19 cellular contexts compared by ENCODE assay signal in the genomic region with DNA sequence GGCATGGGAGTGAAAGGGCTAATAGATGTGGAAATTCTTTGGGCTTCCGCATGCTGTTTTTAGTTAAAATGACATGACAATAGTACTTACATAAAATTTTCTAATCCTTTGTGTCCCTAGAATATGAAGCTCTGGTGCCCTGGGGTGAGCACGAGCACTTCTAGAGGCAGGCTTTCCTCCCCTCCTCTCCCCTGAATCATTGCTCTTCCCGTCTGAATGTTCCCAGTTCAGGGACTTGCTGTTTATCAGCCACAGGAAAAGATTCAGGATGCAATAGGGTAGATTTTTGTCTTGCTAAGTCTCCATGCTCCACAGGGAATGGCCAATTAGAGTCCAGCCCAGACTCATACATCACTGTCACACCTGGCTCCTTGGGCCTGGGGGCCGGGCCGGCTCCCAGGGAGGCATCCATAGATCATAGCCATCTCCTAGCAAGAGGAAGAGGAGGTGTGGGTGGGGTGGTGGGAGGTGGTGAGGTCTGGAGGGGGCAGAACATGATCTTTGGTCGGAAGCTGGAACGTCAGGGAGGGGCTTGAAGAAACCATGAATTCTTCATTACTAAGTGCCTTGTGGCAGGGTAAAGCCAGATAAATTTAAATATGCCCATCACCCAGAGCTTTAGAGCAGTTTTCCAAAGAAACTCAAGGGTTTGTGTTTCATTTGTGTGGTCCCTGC.
DNase-seq lines count a peak whose midpoint lies in the region; ATAC-seq and TF ChIP-seq lines count a peak whose summit lies in the region.
"Had no signal": no experiment of that assay in that cellular context is flagged by ENCODE, and none has a peak within 500 bp of the region (broad histone marks: within the 10 kb centered on the region; RNA-seq: fewer than 3 reads in every experiment).

No MANE protein-coding gene starts in this region.

- peak; percentile 45 for DNase-seq in BE2C
- DNase-seq in WTC11 (ENCODE audit: low spot score) = no peak
- peak; percentile 86 for DNase-seq in left kidney (ENCODE audit: low read depth, low spot score)
- no peak for DNase-seq in stimulated activated CD4-positive, alpha-beta T cell treated with anti-CD3 and anti-CD28 coated beads, Interleukin-2, amount 100 ng/mL, for 48 hours
- no peak for DNase-seq in hypothalamus (lab: John Stamatoyannopoulos, UW)
- DNase-seq: Calu3; CD4-positive, alpha-beta memory T cell; DMS79; MM.1S; NCI-H1092; NCI-H1694 treated with DMSO at 0.1 percent for 48 hours; NCI-H345; NCI-H526; Right ventricle myocardium superior had no signal

- peak overlapping the region; percentile 76 for H3K27ac Mint-ChIP-seq in WTC11

- H3K27me3 Mint-ChIP-seq in WTC11 (ENCODE audit: low read depth) = peaks cover 5% of the 10 kb centered on the region

- H3K4me3 ChIP-seq in BE2C (ENCODE audit: low read depth, low read length) (no peak overlapping the region), HEK293 (ENCODE audit: low read depth, low read length) (no peak overlapping the region)
- H3K4me3 ChIP-seq: BLaER1, HAP-1, SK-N-MC had no signal

- POLR2A ChIA-PET in HEK293 (lab: Yijun Ruan, JAX) = no interaction called here
- POLR2A ChIA-PET in WTC11 (lab: Charles Lee) = no interaction called here

- ATAC-seq in WTC11 (peak; percentile 63), GM18502 (IDR thresholded peaks at IDR 0.05; ENCODE audit: poor library complexity, unreplicated experiment) (no peak)

- peaks cover 33% of the 10 kb centered on the region for H3K4me1 Mint-ChIP-seq in WTC11
- H3K4me1 Mint-ChIP-seq: CD4-positive, alpha-beta memory T cell had no signal

- H3K27ac ChIP-seq in HEK293 (ENCODE audit: extremely low read depth, low read depth, low read length) = no peak overlapping the region
- H3K27ac ChIP-seq: BLaER1, SK-N-MC had no signal

- H3K4me1 ChIP-seq in BE2C (peaks cover 7% of the 10 kb centered on the region), HEK293 (ENCODE audit: control insufficient read depth, insufficient read depth, low read length) (no peaks in the 10 kb centered on the region)
- H3K4me1 ChIP-seq: BLaER1, HAP-1 had no signal

- H3K4me3 Mint-ChIP-seq in WTC11 = no peak overlapping the region; the same call in 1 of the 2 replicates
- H3K4me3 Mint-ChIP-seq: CD4-positive, alpha-beta memory T cell had no signal

- TF ChIP-seq CTCF in BE2C (IDR thresholded peaks at IDR 0.05; ENCODE audit: low read depth, low read length) (no peak), HEK293 (tag by site-specific recombination; IDR thresholded peaks at IDR 0.05) (no peak), WTC11 (IDR thresholded peaks at IDR 0.05) (no peak)

- no peaks in the 10 kb centered on the region for H3K36me3 Mint-ChIP-seq in WTC11

- H3K36me3 ChIP-seq in BE2C (no peaks in the 10 kb centered on the region), HEK293 (ENCODE audit: control insufficient read depth in 2 of 2, insufficient read depth in 1 of 2, low read length in 2 of 2) (no peaks in the 10 kb centered on the region)
- H3K36me3 ChIP-seq: BLaER1, HAP-1 had no signal

- CTCF ChIA-PET in HEK293 (lab: Yijun Ruan, JAX) (interaction anchor here (1.1 kb wide), 1 partner anchor 190 kb away, joined by 4 read pairs; no protein-coding TSS in a partner anchor), WTC11 (lab: Charles Lee) (interaction anchor here (0.8 to 1.9 kb wide), 5 partner anchors 13 to 161 kb away, joined by 3 to 13 read pairs (median 3); no protein-coding TSS in a partner anchor)

- H3K9me3 ChIP-seq in BE2C = no peaks in the 10 kb centered on the region
- H3K9me3 ChIP-seq in HEK293 (ENCODE audit: control insufficient read depth, insufficient read depth, low read depth, low read length) = no peaks in the 10 kb centered on the region
- H3K9me3 ChIP-seq: BLaER1, HAP-1 had no signal

- peaks cover 8% of the 10 kb centered on the region for H3K9me3 Mint-ChIP-seq in WTC11
- H3K9me3 Mint-ChIP-seq: CD4-positive, alpha-beta memory T cell had no signal

- H3K27me3 ChIP-seq in BE2C = no peaks in the 10 kb centered on the region
- H3K27me3 ChIP-seq: BLaER1 had no signal

TF ChIP-seq in HEK293, 187 proteins besides CTCF, POLR2A, EP300 and RAD21 (continues in another document):
- TF ChIP-seq KLF16 (tag by site-specific recombination; IDR thresholded peaks at IDR 0.05) = no peak
- no peak for TF ChIP-seq ZNF707 (tag by site-specific recombination; IDR thresholded peaks at IDR 0.05)
- TF ChIP-seq, protein P1, sequence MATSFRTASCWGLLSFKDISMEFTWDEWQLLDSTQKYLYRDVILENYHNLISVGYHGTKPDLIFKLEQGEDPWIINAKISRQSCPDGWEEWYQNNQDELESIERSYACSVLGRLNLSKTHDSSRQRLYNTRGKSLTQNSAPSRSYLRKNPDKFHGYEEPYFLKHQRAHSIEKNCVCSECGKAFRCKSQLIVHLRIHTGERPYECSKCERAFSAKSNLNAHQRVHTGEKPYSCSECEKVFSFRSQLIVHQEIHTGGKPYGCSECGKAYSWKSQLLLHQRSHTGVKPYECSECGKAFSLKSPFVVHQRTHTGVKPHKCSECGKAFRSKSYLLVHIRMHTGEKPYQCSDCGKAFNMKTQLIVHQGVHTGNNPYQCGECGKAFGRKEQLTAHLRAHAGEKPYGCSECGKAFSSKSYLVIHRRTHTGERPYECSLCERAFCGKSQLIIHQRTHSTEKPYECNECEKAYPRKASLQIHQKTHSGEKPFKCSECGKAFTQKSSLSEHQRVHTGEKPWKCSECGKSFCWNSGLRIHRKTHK (tag by site-specific recombination; IDR thresholded peaks at IDR 0.05) = no peak
- TF ChIP-seq, protein P2, sequence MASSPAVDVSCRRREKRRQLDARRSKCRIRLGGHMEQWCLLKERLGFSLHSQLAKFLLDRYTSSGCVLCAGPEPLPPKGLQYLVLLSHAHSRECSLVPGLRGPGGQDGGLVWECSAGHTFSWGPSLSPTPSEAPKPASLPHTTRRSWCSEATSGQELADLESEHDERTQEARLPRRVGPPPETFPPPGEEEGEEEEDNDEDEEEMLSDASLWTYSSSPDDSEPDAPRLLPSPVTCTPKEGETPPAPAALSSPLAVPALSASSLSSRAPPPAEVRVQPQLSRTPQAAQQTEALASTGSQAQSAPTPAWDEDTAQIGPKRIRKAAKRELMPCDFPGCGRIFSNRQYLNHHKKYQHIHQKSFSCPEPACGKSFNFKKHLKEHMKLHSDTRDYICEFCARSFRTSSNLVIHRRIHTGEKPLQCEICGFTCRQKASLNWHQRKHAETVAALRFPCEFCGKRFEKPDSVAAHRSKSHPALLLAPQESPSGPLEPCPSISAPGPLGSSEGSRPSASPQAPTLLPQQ (tag by site-specific recombination; IDR thresholded peaks at IDR 0.05) = no peak
- TF ChIP-seq TCF7L2 (IDR thresholded peaks at IDR 0.05; ENCODE audit: borderline replicate concordance, low read depth, low read length) = no peak
- TF ChIP-seq EGR2 (tag by site-specific recombination; IDR thresholded peaks at IDR 0.05; ENCODE audit: low read depth) = 0 out of 2 replicates have a peak, but pooled peaks have one; percentile 58
- TF ChIP-seq REPIN1 (tag by site-specific recombination; IDR thresholded peaks at IDR 0.05; ENCODE audit: low read depth) = no peak
- TF ChIP-seq, protein P3, sequence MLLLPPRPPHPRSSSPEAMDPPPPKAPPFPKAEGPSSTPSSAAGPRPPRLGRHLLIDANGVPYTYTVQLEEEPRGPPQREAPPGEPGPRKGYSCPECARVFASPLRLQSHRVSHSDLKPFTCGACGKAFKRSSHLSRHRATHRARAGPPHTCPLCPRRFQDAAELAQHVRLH (tag by site-specific recombination; IDR thresholded peaks at IDR 0.05) = no peak
- no peak for TF ChIP-seq ZNF621 (tag by site-specific recombination; IDR thresholded peaks at IDR 0.05)

TF ChIP-seq in WTC11, 78 proteins besides CTCF, POLR2A, EP300 and RAD21 (continues in another document):
- TF ChIP-seq ELF4 (CRISPR knock-in tag; IDR thresholded peaks at IDR 0.05; ENCODE audit: low read depth) = no peak
- TF ChIP-seq, protein P4, sequence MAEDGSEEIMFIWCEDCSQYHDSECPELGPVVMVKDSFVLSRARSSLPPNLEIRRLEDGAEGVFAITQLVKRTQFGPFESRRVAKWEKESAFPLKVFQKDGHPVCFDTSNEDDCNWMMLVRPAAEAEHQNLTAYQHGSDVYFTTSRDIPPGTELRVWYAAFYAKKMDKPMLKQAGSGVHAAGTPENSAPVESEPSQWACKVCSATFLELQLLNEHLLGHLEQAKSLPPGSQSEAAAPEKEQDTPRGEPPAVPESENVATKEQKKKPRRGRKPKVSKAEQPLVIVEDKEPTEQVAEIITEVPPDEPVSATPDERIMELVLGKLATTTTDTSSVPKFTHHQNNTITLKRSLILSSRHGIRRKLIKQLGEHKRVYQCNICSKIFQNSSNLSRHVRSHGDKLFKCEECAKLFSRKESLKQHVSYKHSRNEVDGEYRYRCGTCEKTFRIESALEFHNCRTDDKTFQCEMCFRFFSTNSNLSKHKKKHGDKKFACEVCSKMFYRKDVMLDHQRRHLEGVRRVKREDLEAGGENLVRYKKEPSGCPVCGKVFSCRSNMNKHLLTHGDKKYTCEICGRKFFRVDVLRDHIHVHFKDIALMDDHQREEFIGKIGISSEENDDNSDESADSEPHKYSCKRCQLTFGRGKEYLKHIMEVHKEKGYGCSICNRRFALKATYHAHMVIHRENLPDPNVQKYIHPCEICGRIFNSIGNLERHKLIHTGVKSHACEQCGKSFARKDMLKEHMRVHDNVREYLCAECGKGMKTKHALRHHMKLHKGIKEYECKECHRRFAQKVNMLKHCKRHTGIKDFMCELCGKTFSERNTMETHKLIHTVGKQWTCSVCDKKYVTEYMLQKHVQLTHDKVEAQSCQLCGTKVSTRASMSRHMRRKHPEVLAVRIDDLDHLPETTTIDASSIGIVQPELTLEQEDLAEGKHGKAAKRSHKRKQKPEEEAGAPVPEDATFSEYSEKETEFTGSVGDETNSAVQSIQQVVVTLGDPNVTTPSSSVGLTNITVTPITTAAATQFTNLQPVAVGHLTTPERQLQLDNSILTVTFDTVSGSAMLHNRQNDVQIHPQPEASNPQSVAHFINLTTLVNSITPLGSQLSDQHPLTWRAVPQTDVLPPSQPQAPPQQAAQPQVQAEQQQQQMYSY (CRISPR knock-in tag; IDR thresholded peaks at IDR 0.05) = no peak
- TF ChIP-seq ETV6 (CRISPR knock-in tag; IDR thresholded peaks at IDR 0.05) = no peak
- TF ChIP-seq ZNF138 (CRISPR knock-in tag; conservative IDR thresholded peaks at IDR 0.05) = no peak

Comparison
In these comparisons a context has a peak if more than half of its experiments do, and no peak if none do; other contexts are left out.
1. DNase-seq: peak in BE2C (single experiment) and left kidney (single experiment); none in WTC11 (single experiment), stimulated activated CD4-positive, alpha-beta T cell treated with anti-CD3 and anti-CD28 coated beads, Interleukin-2, amount 100 ng/mL, for 48 hours (0 of 2) and hypothalamus (0 of 51).